ENCODE assay signal across 8 cellular contexts in the genomic region with DNA sequence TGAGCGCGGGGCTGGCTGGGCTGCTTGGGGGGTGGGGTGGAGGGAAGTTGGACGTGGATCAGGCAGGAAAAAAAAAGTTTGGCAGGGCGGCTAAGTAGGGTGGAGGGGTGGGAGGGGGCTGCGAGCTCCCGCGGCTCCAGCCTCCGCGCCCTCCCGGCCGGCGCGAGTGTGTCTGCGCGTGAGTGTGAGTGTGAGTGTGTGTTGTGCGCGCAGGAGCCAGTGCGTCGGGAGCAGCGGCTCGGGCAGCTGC. TPM values are rescaled to one million over a fixed set of nuclear protein-coding genes. Genes with fewer than 3 reads are reported as not detected.
A peak's percentile ranks its signal among the peaks of the same experiment; 100 is the strongest.
DNase-seq lines count a peak whose midpoint lies in the region; ATAC-seq, FAIRE-seq and TF ChIP-seq lines count a peak whose summit lies in the region.

No MANE protein-coding gene starts in this region.

- FAIRE-seq in frontal cortex (lab: Jason Lieb, UNC) = no peak

- H3K4me1 ChIP-seq in mesodermal cell (ENCODE audit: control insufficient read depth, insufficient read depth, low read length, poor library complexity, severe bottlenecking) = peaks cover 6% of the 10 kb centered on the region

- peak overlapping the region; percentile 95 for H3K4me3 Mint-ChIP-seq in stimulated activated naive CD8-positive, alpha-beta T cell treated with anti-CD3 and anti-CD28 coated beads, Interleukin-15, Interleukin-2, amounts not matched to agents 100 ng/mL and 50 ng/mL, for 24 hours
- peak overlapping the region; percentile 98 for H3K4me3 Mint-ChIP-seq in chondrocyte (ENCODE audit: unreplicated experiment)

- DNase-seq in stimulated activated naive CD8-positive, alpha-beta T cell treated with anti-CD3 and anti-CD28 coated beads, Interleukin-15, Interleukin-2, amounts not matched to agents 100 U/mL and 50 U/mL, for 24 hours = no peak
- DNase-seq in chondrocyte (ENCODE audit: low spot score) (no peak), frontal cortex (ENCODE audit: low spot score in 2 of 2) (no peak), 8988T (no peak), GDM1 (lab: John Stamatoyannopoulos, UW) (no peak)

- TF ChIP-seq CTCF in chondrocyte (IDR thresholded peaks at IDR 0.05) = no peak

- WGBS in mesodermal cell (ENCODE audit: insufficient coverage in 2 of 2), 2 experiments = 0% methylated on average over 2 to 12 of the region's 21 CpGs

- H3K9me3 ChIP-seq in mesodermal cell (ENCODE audit: control insufficient read depth, low read length) = no peaks in the 10 kb centered on the region

- no peaks in the 10 kb centered on the region for H3K27me3 Mint-ChIP-seq in stimulated activated naive CD8-positive, alpha-beta T cell treated with anti-CD3 and anti-CD28 coated beads, Interleukin-15, Interleukin-2, amounts not matched to agents 100 ng/mL and 50 ng/mL, for 24 hours
- H3K27me3 Mint-ChIP-seq in chondrocyte (ENCODE audit: low read depth) = no peaks in the 10 kb centered on the region

- H3K27ac ChIP-seq in mesodermal cell (ENCODE audit: low read depth, low read length, severe bottlenecking) = no peak overlapping the region

- H3K9me3 Mint-ChIP-seq in stimulated activated naive CD8-positive, alpha-beta T cell treated with anti-CD3 and anti-CD28 coated beads, Interleukin-15, Interleukin-2, amounts not matched to agents 100 ng/mL and 50 ng/mL, for 24 hours = no peaks in the 10 kb centered on the region
- H3K9me3 Mint-ChIP-seq in chondrocyte (ENCODE audit: low read depth) = no peaks in the 10 kb centered on the region

- H3K27ac Mint-ChIP-seq in stimulated activated naive CD8-positive, alpha-beta T cell treated with anti-CD3 and anti-CD28 coated beads, Interleukin-15, Interleukin-2, amounts not matched to agents 100 ng/mL and 50 ng/mL, for 24 hours = peak overlapping the region; percentile 97
- peak overlapping the region; percentile 98 for H3K27ac Mint-ChIP-seq in chondrocyte (ENCODE audit: unreplicated experiment)

- peaks cover 60% of the 10 kb centered on the region for H3K4me1 Mint-ChIP-seq in stimulated activated naive CD8-positive, alpha-beta T cell treated with anti-CD3 and anti-CD28 coated beads, Interleukin-15, Interleukin-2, amounts not matched to agents 100 ng/mL and 50 ng/mL, for 24 hours (ENCODE audit: low read depth)
- peaks cover 43% of the 10 kb centered on the region for H3K4me1 Mint-ChIP-seq in chondrocyte (ENCODE audit: low read depth)

- H3K4me3 ChIP-seq in mesodermal cell (ENCODE audit: extremely low read depth, insufficient read depth, low read length, poor library complexity, severe bottlenecking) = peak overlapping the region; percentile 64

- no peak for ATAC-seq in stimulated activated naive CD8-positive, alpha-beta T cell treated with anti-CD3 and anti-CD28 coated beads, Interleukin-15, Interleukin-2, amounts not matched to agents 100 U/mL and 50 U/mL, for 24 hours
- ATAC-seq in GM21423 (IDR thresholded peaks at IDR 0.05; ENCODE audit: unreplicated experiment) = no peak

- peaks cover 13% of the 10 kb centered on the region for H3K36me3 Mint-ChIP-seq in stimulated activated naive CD8-positive, alpha-beta T cell treated with anti-CD3 and anti-CD28 coated beads, Interleukin-15, Interleukin-2, amounts not matched to agents 100 ng/mL and 50 ng/mL, for 24 hours (ENCODE audit: low read depth)
- H3K36me3 Mint-ChIP-seq in chondrocyte (ENCODE audit: low read depth) = no peaks in the 10 kb centered on the region

- H3K36me3 ChIP-seq in mesodermal cell (ENCODE audit: control insufficient read depth, insufficient read depth, low read length) = no peaks in the 10 kb centered on the region

RNA-seq across cellular contexts. Expression of gene SMARCA2, which starts 2.0 kb away (rescaled TPM):
- total RNA-seq in chondrocyte (82.5 to 158 TPM (median 95.1 TPM) in 3 replicates), frontal cortex (227 TPM)
- polyA plus RNA-seq in mesodermal cell (2013, experiment 1 of 2) = 9.4 TPM
- 12.1 TPM for polyA plus RNA-seq in mesodermal cell (2013, experiment 2 of 2)
